ENCODE assay signal across 12 cellular contexts in genomic region chr6:1389791-1390070, GRCh38. TPM values are rescaled to one million over a fixed set of nuclear protein-coding genes. Genes with fewer than 3 reads are reported as not detected.
A peak's percentile ranks its signal among the peaks of the same experiment; 100 is the strongest.
DNase-seq lines count a peak whose midpoint lies in the region; ATAC-seq and TF ChIP-seq lines count a peak whose summit lies in the region.
"Had no signal": no experiment of that assay in that cellular context is flagged by ENCODE, and none has a peak within 500 bp of the region (broad histone marks: within the 10 kb centered on the region; RNA-seq: fewer than 3 reads in every experiment).

No MANE protein-coding gene starts in this region.

- H3K4me3 ChIP-seq in AG04450 (ENCODE audit: low read depth, low read length) (peak overlapping the region; percentile 76), MG63 (peak overlapping the region; percentile 60; the same call in 1 of the 2 replicates), fibroblast of mammary gland (ENCODE audit: control insufficient read depth, low read depth, low read length) (peak overlapping the region; percentile 55), sigmoid colon (peak overlapping the region; percentile 57 to 68 (median 64)), testis (peak overlapping the region in 1 of 2 donors; percentile 29)

- TF ChIP-seq CTCF in AG04450 (IDR thresholded peaks at IDR 0.05; ENCODE audit: low read depth, low read length) (no peak), fibroblast of mammary gland (conservative IDR thresholded peaks at IDR 0.05; ENCODE audit: control insufficient read depth, insufficient read depth, low read depth, low read length) (no peak), sigmoid colon (IDR thresholded peaks at IDR 0.05) (no peak), testis (IDR thresholded peaks at IDR 0.05) (no peak)

- H3K9me3 ChIP-seq in AG04450 (ENCODE audit: control insufficient read depth, insufficient read depth, low read length) (peaks cover 7% of the 10 kb centered on the region), MG63 (no peaks in the 10 kb centered on the region), sigmoid colon (no peaks in the 10 kb centered on the region), testis (no peaks in the 10 kb centered on the region)
- H3K9me3 ChIP-seq: adrenal gland had no signal

- intact Hi-C loops in sigmoid colon (cut with DNase I) (loop anchor here (5.0 to 10.0 kb wide), 4 partner anchors 677 to 1055 kb away; partner anchors contain the start of gene EXOC2), testis (cut with DNase I; ENCODE audit: low total_unique reads) (no loop called here)

- POLR2A ChIA-PET in AG04450 (lab: Yijun Ruan, JAX), result no interaction called here

- CTCF ChIA-PET in AG04450 (lab: Charles Lee), result interaction anchor here (1.1 kb wide), 1 partner anchor 477 kb away, joined by 4 read pairs; no protein-coding TSS in a partner anchor

- 2 to 3% methylated on average over 50 of the region's 50 CpGs for WGBS in sigmoid colon, 2 donors
- 1 to 4% methylated on average over 14 to 15 of the region's 50 CpGs for WGBS in testis, 2 donors

- no peak for ATAC-seq in GM18517 (IDR thresholded peaks at IDR 0.05; ENCODE audit: unreplicated experiment)

- H3K27me3 ChIP-seq in AG04450 (ENCODE audit: control insufficient read depth, insufficient read depth, low read length) (no peaks in the 10 kb centered on the region), MG63 (no peaks in the 10 kb centered on the region), sigmoid colon (peaks cover 12 to 87% (median 36%) of the 10 kb centered on the region in 3 donors), testis (no peaks in the 10 kb centered on the region)

- H3K27ac ChIP-seq in AG04450 (ENCODE audit: low read depth, low read length), result no peak overlapping the region
- H3K27ac ChIP-seq in sigmoid colon, result peak overlapping the region; percentile 84 to 96 (median 89)
- H3K27ac ChIP-seq in testis, result peak overlapping the region in 1 of 2 donors; percentile 69

- H3K36me3 ChIP-seq in MG63 (no peaks in the 10 kb centered on the region), sigmoid colon (no peaks in the 10 kb centered on the region), testis (ENCODE audit: low read depth, missing control alignments) (no peaks in the 10 kb centered on the region)
- H3K36me3 ChIP-seq: adrenal gland had no signal

- TF ChIP-seq EP300 in sigmoid colon (IDR thresholded peaks at IDR 0.05), result no peak

- H3K4me1 ChIP-seq in sigmoid colon, result peaks cover 0 to 29% (median 22%) of the 10 kb centered on the region in 4 donors
- no peaks in the 10 kb centered on the region for H3K4me1 ChIP-seq in testis
- H3K4me1 ChIP-seq: adrenal gland had no signal

- DNase-seq in AG04450 (ENCODE audit: low read depth, low spot score), result no peak
- DNase-seq in MG63, result no peak
- no peak for DNase-seq in fibroblast of mammary gland (ENCODE audit: low read depth)
- no peak for DNase-seq in sigmoid colon
- no peak for DNase-seq in testis
- no peak for DNase-seq in GF-D8 (lab: John Stamatoyannopoulos, UW)
- no peak for DNase-seq in hippocampal formation (lab: John Stamatoyannopoulos, UW)
- DNase-seq: effector memory CD4-positive, alpha-beta T cell; hypothalamus; NCI-H1436 treated with DMSO at 0.1 percent for 48 hours had no signal

- TF ChIP-seq POLR2A in sigmoid colon (IDR thresholded peaks at IDR 0.05) (no peak), testis (IDR thresholded peaks at IDR 0.05) (no peak)

RNA-seq across cellular contexts. Expression of gene FOXF2, which starts 0.4 kb away (rescaled TPM):
- 17.3 TPM in 2 replicates for polyA plus RNA-seq in AG04450 (2011; rRNA removed)
- polyA minus RNA-seq in AG04450 (2011; rRNA and poly(A)+ RNA removed), result 13.0 and 13.8 TPM in 2 replicates
- total RNA-seq in MG63 (2014; rRNA removed; shearing (Covaris generic); ENCODE audit: low replicate concordance), result 2.0 and 4.0 TPM in 2 replicates
- 10 to 100 TPM; 18.2 to 37.8 (median 27.3) TPM for total RNA-seq in sigmoid colon
- polyA plus RNA-seq in sigmoid colon, result 1 to 10 TPM; 3.5 to 6.7 (median 4.8) TPM
- total RNA-seq in testis, result 1 to 10 TPM; 3.3 to 4.7 TPM
- polyA plus RNA-seq in testis (ENCODE audit: insufficient read depth, low read depth, low replicate concordance), result 1.2 TPM
